10 cellular contexts compared by ENCODE assay signal in genomic region chr1:89545264-89546038, GRCh38. TPM values are rescaled to one million over a fixed set of nuclear protein-coding genes. Genes with fewer than 3 reads are reported as not detected.
DNase-seq lines count a peak whose midpoint lies in the region; ATAC-seq and TF ChIP-seq lines count a peak whose summit lies in the region.
"Had no signal": no experiment of that assay in that cellular context is flagged by ENCODE, and none has a peak within 500 bp of the region (broad histone marks: within the 10 kb centered on the region; RNA-seq: fewer than 3 reads in every experiment).

No MANE protein-coding gene starts in this region.

- TF ChIP-seq POLR2A in spleen (IDR thresholded peaks at IDR 0.05) = no peak

- H3K27ac Mint-ChIP-seq in stimulated activated memory B cell treated with anti-CD40 and anti-IgM and Interleukin-4, amounts not matched to agents 10 μg/mL and 1 μg/mL and 100 μg/mL, for 72 hours = peak overlapping the region; percentile 16

- H3K4me3 ChIP-seq in left ventricle myocardium inferior = no peak overlapping the region
- no peak overlapping the region for H3K4me3 ChIP-seq in spleen

- DNase-seq in activated CD8-positive, alpha-beta memory T cell treated with anti-CD3 and anti-CD28 coated beads for 4 hours (ENCODE audit: low read depth in 2 of 2) = peak; percentile 10 to 43
- no peak for DNase-seq in activated CD8-positive, alpha-beta memory T cell treated with anti-CD3 and anti-CD28 coated beads for 24 hours
- peak; percentile 25 for DNase-seq in activated CD8-positive, alpha-beta memory T cell treated with anti-CD3 and anti-CD28 coated beads, Interleukin-2, amount 50 U/mL, for 4 hours
- no peak for DNase-seq in left ventricle myocardium inferior
- no peak for DNase-seq in spleen
- DNase-seq: ACHN, NCI-H1417 had no signal

- H3K27ac ChIP-seq in left ventricle myocardium inferior (replicated peaks) (peak overlapping the region; percentile 36), spleen (peak overlapping the region in 1 of 8 donors; percentile 1)

- H3K4me1 ChIP-seq in left ventricle myocardium inferior = peaks cover 63% of the 10 kb centered on the region
- peaks cover 0 to 51% (median 11%) of the 10 kb centered on the region in 6 donors for H3K4me1 ChIP-seq in spleen

- TF ChIP-seq CTCF in left ventricle myocardium inferior (IDR thresholded peaks at IDR 0.05; ENCODE audit: borderline replicate concordance) (no peak), spleen (IDR thresholded peaks at IDR 0.05 in 8 of 11, conservative IDR thresholded peaks at IDR 0.05 in 3 of 11) (no peak)

- WGBS in spleen, 5 donors = 52 to 70% (median 60%) methylated on average over 6 of the region's 6 CpGs

- intact Hi-C loops in left ventricle myocardium inferior (cut with micrococcal nuclease) = no loop called here
- intact Hi-C loops in spleen (cut with DNase I; ENCODE audit: low total_unique reads) = no loop called here

- no peaks in the 10 kb centered on the region for H3K9me3 Mint-ChIP-seq in stimulated activated memory B cell treated with anti-CD40 and anti-IgM and Interleukin-4, amounts not matched to agents 10 μg/mL and 1 μg/mL and 100 μg/mL, for 72 hours

- H3K4me1 Mint-ChIP-seq in stimulated activated memory B cell treated with anti-CD40 and anti-IgM and Interleukin-4, amounts not matched to agents 10 μg/mL and 1 μg/mL and 100 μg/mL, for 72 hours = peaks cover 42% of the 10 kb centered on the region

- peak; percentile 75 for ATAC-seq in stimulated activated memory B cell treated with anti-CD40 and anti-IgM and Interleukin-4, amounts not matched to agents 10 μg/mL and 1 μg/mL and 100 μg/mL, for 72 hours
- ATAC-seq in GM21619 (IDR thresholded peaks at IDR 0.05; ENCODE audit: unreplicated experiment) = no peak
- no peak for ATAC-seq in GM21390 (IDR thresholded peaks at IDR 0.05; ENCODE audit: unreplicated experiment)

- H3K36me3 ChIP-seq in left ventricle myocardium inferior (no peaks in the 10 kb centered on the region), spleen (peaks cover 0 to 4% (median 0%) of the 10 kb centered on the region in 6 donors)

- H3K4me3 Mint-ChIP-seq in stimulated activated memory B cell treated with anti-CD40 and anti-IgM and Interleukin-4, amounts not matched to agents 10 μg/mL and 1 μg/mL and 100 μg/mL, for 72 hours = no peak overlapping the region

- H3K27me3 ChIP-seq in left ventricle myocardium inferior (ENCODE audit: low read depth) (no peaks in the 10 kb centered on the region), spleen (replicated peaks in 1 of 7) (no peaks in the 10 kb centered on the region)

- no peaks in the 10 kb centered on the region for H3K27me3 Mint-ChIP-seq in stimulated activated memory B cell treated with anti-CD40 and anti-IgM and Interleukin-4, amounts not matched to agents 10 μg/mL and 1 μg/mL and 100 μg/mL, for 72 hours

- H3K9me3 ChIP-seq in left ventricle myocardium inferior (replicated peaks) (no peaks in the 10 kb centered on the region), spleen (no peaks in the 10 kb centered on the region)

- H3K36me3 Mint-ChIP-seq in stimulated activated memory B cell treated with anti-CD40 and anti-IgM and Interleukin-4, amounts not matched to agents 10 μg/mL and 1 μg/mL and 100 μg/mL, for 72 hours = peaks cover 14% of the 10 kb centered on the region

RNA-seq across cellular contexts. Expression of gene LRRC8B, which starts 20.8 kb away (rescaled TPM):
- total RNA-seq in left ventricle myocardium inferior = 3.6 TPM
- total RNA-seq in spleen = 10 to 100 TPM; 11.6 to 22.5 (median 14.3) TPM
- 1 to 10 TPM; 1.7 to 3.0 (median 2.0) TPM for polyA plus RNA-seq in spleen

Comparison
In these comparisons a context has a peak if more than half of its experiments do, and no peak if none do; other contexts are left out.
1. DNase-seq: peak in activated CD8-positive, alpha-beta memory T cell treated with anti-CD3 and anti-CD28 coated beads for 4 hours (2 of 2) and activated CD8-positive, alpha-beta memory T cell treated with anti-CD3 and anti-CD28 coated beads, Interleukin-2, amount 50 U/mL, for 4 hours (single experiment); none in activated CD8-positive, alpha-beta memory T cell treated with anti-CD3 and anti-CD28 coated beads for 24 hours (single experiment), left ventricle myocardium inferior (single experiment) and spleen (single experiment).